40 cellular contexts compared by ENCODE assay signal in genomic region chr6:27948237-27948636, GRCh38. TPM values are rescaled to one million over a fixed set of nuclear protein-coding genes. Genes with fewer than 3 reads are reported as not detected.
"Had no signal": no experiment of that assay in that cellular context is flagged by ENCODE, and none has a peak within 500 bp of the region (broad histone marks: within the 10 kb centered on the region; RNA-seq: fewer than 3 reads in every experiment).

No MANE protein-coding gene starts in this region.

- FAIRE-seq: astrocyte, bronchial epithelial cell had no signal

- H3K9me3 ChIP-seq: adrenal gland, ascending aorta, body of pancreas, breast epithelium had no signal

- H3K36me3 ChIP-seq: adrenal gland, ascending aorta, brain microvascular endothelial cell, breast epithelium, cardiac muscle cell had no signal

- ATAC-seq: activated naive CD4-positive, alpha-beta T cell treated with anti-CD3 and anti-CD28 coated beads, Interleukin-2, amount 50 U/mL, for 72 hours; activated naive CD8-positive, alpha-beta T cell treated with anti-CD3 and anti-CD28 coated beads, Interleukin-2, amount 50 U/mL, for 24 hours; activated T-cell treated with anti-CD3 and anti-CD28 coated beads, Interleukin-2, amount 50 U/mL, for 4 hours; activated T-cell treated with anti-CD3 and anti-CD28 coated beads, Interleukin-2, amount 50 U/mL, for 72 hours; activated T-helper 17 cell treated with anti-CD3 and anti-CD28 coated beads, Interleukin-2, amount 50 U/mL, for 72 hours; body of pancreas had no signal

- H3K4me3 ChIP-seq: adrenal gland, ascending aorta, body of pancreas, breast epithelium, cardiac muscle cell had no signal

- H3K27me3 ChIP-seq: adrenal gland, ascending aorta, brain microvascular endothelial cell had no signal

- H3K4me1 ChIP-seq: adrenal gland, ascending aorta, body of pancreas, breast epithelium had no signal

- H3K27ac ChIP-seq: adrenal gland, ascending aorta, body of pancreas, brain microvascular endothelial cell, breast epithelium, cardiac muscle cell had no signal

- DNase-seq: activated effector memory CD4-positive, alpha-beta T cell treated with anti-CD3 and anti-CD28 coated beads, Interleukin-2, amount 50 U/mL, for 16 hours; activated effector memory CD4-positive, alpha-beta T cell treated with Interleukin-2 at 50 U/mL for 16 hours; activated gamma-delta T cell; activated gamma-delta T cell treated with Interleukin-2 at 50 U/mL for 16 hours; activated naive CD4-positive, alpha-beta T cell; activated naive CD4-positive, alpha-beta T cell treated with anti-CD3 and anti-CD28 coated beads for 36 hours; activated naive CD4-positive, alpha-beta T cell treated with anti-CD3 and anti-CD28 coated beads, Interleukin-2, amount 10 ng/mL, durations not matched to agents 7 days and 5 days; activated naive CD4-positive, alpha-beta T cell treated with anti-CD3 and anti-CD28 coated beads, Interleukin-2, amount 50 U/mL, for 16 hours; activated naive CD4-positive, alpha-beta T cell treated with Interleukin-2 at 50 U/mL for 16 hours; activated naive CD8-positive, alpha-beta T cell treated with anti-CD3 and anti-CD28 coated beads for 36 hours; activated naive CD8-positive, alpha-beta T cell treated with anti-CD3 and anti-CD28 coated beads, Interleukin-2, amount 10 ng/mL, durations not matched to agents 7 days and 5 days; activated naive CD8-positive, alpha-beta T cell treated with anti-CD3 and anti-CD28 coated beads, Interleukin-2, amount 50 U/mL, for 24 hours; activated T-cell treated with anti-CD3 and anti-CD28 coated beads, Interleukin-2, amount 50 U/mL, for 1 hour; activated T-cell treated with anti-CD3 and anti-CD28 coated beads, Interleukin-2, amount 50 U/mL, for 24 hours; activated T-cell treated with anti-CD3 and anti-CD28 coated beads, Interleukin-2, amount 50 U/mL, for 4 hours; activated T-cell treated with anti-CD3 and anti-CD28 coated beads, Interleukin-2, amount 50 U/mL, for 48 hours; activated T-cell treated with anti-CD3 and anti-CD28 coated beads, Interleukin-2, amount 50 U/mL, for 72 hours; adrenal gland; amniotic stem cell; amygdala; anterior cingulate cortex; aorta; body of pancreas; brain microvascular endothelial cell; caudate nucleus; central memory CD4-positive, alpha-beta T cell; cerebellar nuclear complex had no signal

RNA-seq across cellular contexts. Expression of gene OR2B6, which starts 8.8 kb away (rescaled TPM):
- total RNA-seq: activated naive CD4-positive, alpha-beta T cell treated with anti-CD3 and anti-CD28 coated beads for 36 hours; activated naive CD4-positive, alpha-beta T cell treated with anti-CD3 and anti-CD28 coated beads, Interleukin-2, amount 50 U/mL, for 72 hours; activated naive CD8-positive, alpha-beta T cell treated with anti-CD3 and anti-CD28 coated beads for 36 hours; activated naive CD8-positive, alpha-beta T cell treated with anti-CD3 and anti-CD28 coated beads, Interleukin-2, amount 10 ng/mL, durations not matched to agents 7 days and 5 days; activated T-cell treated with anti-CD3 and anti-CD28 coated beads, Interleukin-2, amount 50 U/mL, for 4 hours; activated T-helper 1 cell treated with anti-CD3 and anti-CD28 coated beads, Interleukin-12 subunit alpha, Interleukin-12 subunit beta, Interleukin-2, Interleukin-4 antibody, amounts not matched to agents 30 ng/mL and 10 ng/mL and 1 ng/mL, durations not matched to agents 14 hours and 24 hours and 36 hours; activated T-helper 2 cell treated with anti-CD3 and anti-CD28 coated beads, Interferon-gamma antibody, Interleukin-2, Interleukin-4, amounts not matched to agents 10 μg/mL and 5 μg/mL and 100 μg/mL, durations not matched to agents 14 hours and 24 hours and 36 hours; adrenal gland; aorta; ascending aorta; astrocyte; body of pancreas; breast epithelium; bronchial epithelial cell; cardiac muscle cell; cardiac septum; cerebellum; chondrocyte had no signal
- polyA plus RNA-seq: adipose tissue, adrenal gland, aorta, cardiac muscle cell had no signal

RNA-seq across cellular contexts. Expression of gene OR2B2, which starts 36.0 kb away (rescaled TPM):
- total RNA-seq: activated naive CD4-positive, alpha-beta T cell treated with anti-CD3 and anti-CD28 coated beads for 36 hours; activated naive CD4-positive, alpha-beta T cell treated with anti-CD3 and anti-CD28 coated beads, Interleukin-2, amount 50 U/mL, for 72 hours; activated naive CD8-positive, alpha-beta T cell treated with anti-CD3 and anti-CD28 coated beads for 36 hours; activated naive CD8-positive, alpha-beta T cell treated with anti-CD3 and anti-CD28 coated beads, Interleukin-2, amount 10 ng/mL, durations not matched to agents 7 days and 5 days; activated T-cell treated with anti-CD3 and anti-CD28 coated beads, Interleukin-2, amount 50 U/mL, for 4 hours; activated T-cell treated with anti-CD3 and anti-CD28 coated beads, Interleukin-2, amount 50 U/mL, for 72 hours; activated T-helper 1 cell treated with anti-CD3 and anti-CD28 coated beads, Interleukin-12 subunit alpha, Interleukin-12 subunit beta, Interleukin-2, Interleukin-4 antibody, amounts not matched to agents 30 ng/mL and 10 ng/mL and 1 ng/mL, durations not matched to agents 14 hours and 24 hours and 36 hours; activated T-helper 17 cell treated with anti-CD3 and anti-CD28 coated beads, Interleukin-2, amount 50 U/mL, for 72 hours; activated T-helper 2 cell treated with anti-CD3 and anti-CD28 coated beads, Interferon-gamma antibody, Interleukin-2, Interleukin-4, amounts not matched to agents 10 μg/mL and 5 μg/mL and 100 μg/mL, durations not matched to agents 14 hours and 24 hours and 36 hours; adrenal gland; aorta; ascending aorta; astrocyte; body of pancreas; breast epithelium; bronchial epithelial cell; cardiac muscle cell; cardiac septum; cerebellum; chondrocyte had no signal
- polyA plus RNA-seq: adipose tissue, adrenal gland, aorta, cardiac muscle cell had no signal
